1 cellular context compared by ENCODE assay signal in the genomic region with DNA sequence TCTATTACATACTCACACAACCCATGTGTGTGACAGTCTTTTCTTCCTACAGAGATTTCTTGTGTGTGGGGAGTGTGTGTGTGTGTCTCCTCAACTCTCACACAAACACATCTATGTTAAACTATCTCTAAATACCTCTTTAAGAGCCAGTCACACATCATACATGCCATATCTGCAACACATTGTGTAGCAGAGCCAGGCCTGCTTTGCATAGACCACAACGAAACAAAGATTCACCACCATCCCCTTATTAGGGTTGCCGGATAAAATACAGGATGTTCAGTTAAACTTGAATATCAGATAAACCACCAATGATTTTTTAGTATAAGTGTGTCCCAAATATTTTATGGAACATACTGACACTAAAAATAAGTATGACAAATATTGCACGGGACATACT.
TF ChIP-seq lines count a peak whose summit lies in the region.

No MANE protein-coding gene starts in this region.

TF ChIP-seq in GM12878, 131 proteins besides CTCF, POLR2A, EP300 and RAD21 (continued from another document):
- TF ChIP-seq, protein P1, sequence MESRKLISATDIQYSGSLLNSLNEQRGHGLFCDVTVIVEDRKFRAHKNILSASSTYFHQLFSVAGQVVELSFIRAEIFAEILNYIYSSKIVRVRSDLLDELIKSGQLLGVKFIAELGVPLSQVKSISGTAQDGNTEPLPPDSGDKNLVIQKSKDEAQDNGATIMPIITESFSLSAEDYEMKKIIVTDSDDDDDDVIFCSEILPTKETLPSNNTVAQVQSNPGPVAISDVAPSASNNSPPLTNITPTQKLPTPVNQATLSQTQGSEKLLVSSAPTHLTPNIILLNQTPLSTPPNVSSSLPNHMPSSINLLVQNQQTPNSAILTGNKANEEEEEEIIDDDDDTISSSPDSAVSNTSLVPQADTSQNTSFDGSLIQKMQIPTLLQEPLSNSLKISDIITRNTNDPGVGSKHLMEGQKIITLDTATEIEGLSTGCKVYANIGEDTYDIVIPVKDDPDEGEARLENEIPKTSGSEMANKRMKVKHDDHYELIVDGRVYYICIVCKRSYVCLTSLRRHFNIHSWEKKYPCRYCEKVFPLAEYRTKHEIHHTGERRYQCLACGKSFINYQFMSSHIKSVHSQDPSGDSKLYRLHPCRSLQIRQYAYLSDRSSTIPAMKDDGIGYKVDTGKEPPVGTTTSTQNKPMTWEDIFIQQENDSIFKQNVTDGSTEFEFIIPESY (IDR thresholded peaks at IDR 0.05): no peak
- TF ChIP-seq PML (IDR thresholded peaks at IDR 0.05; ENCODE audit: low read length) (no peak), ZSCAN29 (IDR thresholded peaks at IDR 0.05) (no peak), BHLHE40 (IDR thresholded peaks at IDR 0.05; ENCODE audit: borderline replicate concordance in 1 of 2, low read depth in 2 of 2, low read length in 1 of 2) (no peak), LARP7 (IDR thresholded peaks at IDR 0.05) (no peak), EED (IDR thresholded peaks at IDR 0.05; ENCODE audit: low read depth) (no peak)
- TF ChIP-seq, protein P2, sequence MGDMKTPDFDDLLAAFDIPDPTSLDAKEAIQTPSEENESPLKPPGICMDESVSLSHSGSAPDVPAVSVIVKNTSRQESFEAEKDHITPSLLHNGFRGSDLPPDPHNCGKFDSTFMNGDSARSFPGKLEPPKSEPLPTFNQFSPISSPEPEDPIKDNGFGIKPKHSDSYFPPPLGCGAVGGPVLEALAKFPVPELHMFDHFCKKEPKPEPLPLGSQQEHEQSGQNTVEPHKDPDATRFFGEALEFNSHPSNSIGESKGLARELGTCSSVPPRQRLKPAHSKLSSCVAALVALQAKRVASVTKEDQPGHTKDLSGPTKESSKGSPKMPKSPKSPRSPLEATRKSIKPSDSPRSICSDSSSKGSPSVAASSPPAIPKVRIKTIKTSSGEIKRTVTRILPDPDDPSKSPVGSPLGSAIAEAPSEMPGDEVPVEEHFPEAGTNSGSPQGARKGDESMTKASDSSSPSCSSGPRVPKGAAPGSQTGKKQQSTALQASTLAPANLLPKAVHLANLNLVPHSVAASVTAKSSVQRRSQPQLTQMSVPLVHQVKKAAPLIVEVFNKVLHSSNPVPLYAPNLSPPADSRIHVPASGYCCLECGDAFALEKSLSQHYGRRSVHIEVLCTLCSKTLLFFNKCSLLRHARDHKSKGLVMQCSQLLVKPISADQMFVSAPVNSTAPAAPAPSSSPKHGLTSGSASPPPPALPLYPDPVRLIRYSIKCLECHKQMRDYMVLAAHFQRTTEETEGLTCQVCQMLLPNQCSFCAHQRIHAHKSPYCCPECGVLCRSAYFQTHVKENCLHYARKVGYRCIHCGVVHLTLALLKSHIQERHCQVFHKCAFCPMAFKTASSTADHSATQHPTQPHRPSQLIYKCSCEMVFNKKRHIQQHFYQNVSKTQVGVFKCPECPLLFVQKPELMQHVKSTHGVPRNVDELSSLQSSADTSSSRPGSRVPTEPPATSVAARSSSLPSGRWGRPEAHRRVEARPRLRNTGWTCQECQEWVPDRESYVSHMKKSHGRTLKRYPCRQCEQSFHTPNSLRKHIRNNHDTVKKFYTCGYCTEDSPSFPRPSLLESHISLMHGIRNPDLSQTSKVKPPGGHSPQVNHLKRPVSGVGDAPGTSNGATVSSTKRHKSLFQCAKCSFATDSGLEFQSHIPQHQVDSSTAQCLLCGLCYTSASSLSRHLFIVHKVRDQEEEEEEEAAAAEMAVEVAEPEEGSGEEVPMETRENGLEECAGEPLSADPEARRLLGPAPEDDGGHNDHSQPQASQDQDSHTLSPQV (IDR thresholded peaks at IDR 0.05): no peak
